ENCODE assay signal across 8 cellular contexts in the genomic region with DNA sequence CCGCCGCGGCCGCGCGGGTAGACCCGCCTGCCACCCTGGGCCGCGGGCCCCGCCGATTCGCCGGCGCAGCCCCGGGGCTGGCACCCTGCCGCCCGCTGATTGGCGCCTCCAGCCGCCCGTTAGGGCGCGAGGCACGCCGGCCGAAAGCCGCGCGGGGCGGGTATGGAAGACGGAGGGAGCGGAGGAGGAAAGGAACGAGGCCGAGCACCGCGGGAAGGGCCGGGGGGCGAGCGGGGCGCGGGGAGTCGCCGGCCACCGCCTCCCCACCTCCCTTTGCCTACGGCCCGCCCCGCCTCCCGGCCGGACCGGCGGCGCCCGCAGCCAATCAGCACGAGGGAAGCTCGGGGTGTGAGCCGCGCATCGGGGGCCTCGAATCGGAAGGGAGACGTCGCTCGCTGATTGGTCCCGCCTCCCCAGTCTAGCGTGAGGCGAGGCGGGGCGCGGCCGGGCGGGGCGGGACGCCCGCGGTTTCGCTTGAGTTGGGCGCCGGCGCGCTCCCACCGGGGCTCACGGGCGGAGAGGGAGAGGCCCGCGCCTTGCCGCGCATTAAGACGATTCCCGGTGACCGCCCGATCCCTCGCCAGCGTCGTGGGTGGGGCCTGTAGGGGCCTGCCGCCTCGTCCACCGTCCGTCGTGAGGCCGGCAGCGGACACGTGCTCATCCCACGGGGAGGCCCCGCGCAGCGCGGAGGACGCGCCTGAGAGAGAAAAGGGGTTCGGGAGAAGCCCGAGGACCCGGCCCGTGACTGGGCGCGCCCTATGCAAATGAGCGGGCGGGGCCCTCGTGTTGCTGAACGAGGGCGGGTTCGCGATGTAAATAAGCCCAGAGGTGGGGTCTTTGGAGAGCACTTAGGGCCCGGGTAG. TPM values are rescaled to one million over a fixed set of nuclear protein-coding genes. Genes with fewer than 3 reads are reported as not detected.
DNase-seq lines count a peak whose midpoint lies in the region; ATAC-seq and TF ChIP-seq lines count a peak whose summit lies in the region.

No MANE protein-coding gene starts in this region.

- no peaks in the 10 kb centered on the region for H3K27me3 Mint-ChIP-seq in T-cell

- H3K4me3 ChIP-seq in left ventricle myocardium inferior (peak overlapping the region; percentile 80), prostate gland (peak overlapping the region; percentile 86 to 95), urinary bladder (ENCODE audit: low read depth, low read length) (peak overlapping the region; percentile 92)

- no peaks in the 10 kb centered on the region for H3K27me3 ChIP-seq in left ventricle myocardium inferior (ENCODE audit: low read depth)
- no peaks in the 10 kb centered on the region for H3K27me3 ChIP-seq in prostate gland (replicated peaks; ENCODE audit: insufficient read depth)

- H3K4me1 Mint-ChIP-seq in T-cell = peaks cover 41 to 47% (median 43%) of the 10 kb centered on the region in 3 donors

- TF ChIP-seq POLR2A in prostate gland (IDR thresholded peaks at IDR 0.05) = peak; percentile 73

- H3K36me3 ChIP-seq in left ventricle myocardium inferior = no peaks in the 10 kb centered on the region
- H3K36me3 ChIP-seq in prostate gland = no peaks in the 10 kb centered on the region
- no peaks in the 10 kb centered on the region for H3K36me3 ChIP-seq in urinary bladder (ENCODE audit: insufficient read depth)

- H3K9me3 Mint-ChIP-seq in T-cell = no peaks in the 10 kb centered on the region

- H3K36me3 Mint-ChIP-seq in T-cell = peaks cover 3% of the 10 kb centered on the region

- 1% methylated on average over 44 of the region's 122 CpGs for WGBS in prostate gland
- WGBS in urinary bladder = under 1% methylated on average over 122 of the region's 122 CpGs

- CTCF ChIA-PET in T-cell (lab: Charles Lee) = interaction anchor here (0.6 to 0.7 kb wide), 2 partner anchors 22 to 29 kb away, joined by 3 to 8 read pairs; no protein-coding TSS in a partner anchor

- in situ Hi-C loops in GM13977 (cut with MboI; ENCODE audit: low pct_unique_long_range_greater_than_20kb, low sequenced_read_pairs, unreplicated experiment) = no loop called here

- intact Hi-C loops in left ventricle myocardium inferior (cut with micrococcal nuclease) = no loop called here
- intact Hi-C loops in prostate gland (cut with DNase I) = no loop called here

- TF ChIP-seq CTCF in GM13977 (IDR thresholded peaks at IDR 0.05; ENCODE audit: extremely low read depth, insufficient read depth, missing control alignments) (no peak), left ventricle myocardium inferior (IDR thresholded peaks at IDR 0.05; ENCODE audit: borderline replicate concordance) (no peak), prostate gland (IDR thresholded peaks at IDR 0.05) (no peak)

- DNase-seq in GM13977 (ENCODE audit: low spot score) = peak; percentile 95
- DNase-seq in NCI-H146 (lab: John Stamatoyannopoulos, UW) = peak; percentile 100
- DNase-seq in T-cell = peak; percentile 87 to 96 (median 92)
- peak; percentile 95 for DNase-seq in amniotic stem cell (lab: John Stamatoyannopoulos, UW)
- peak; percentile 97 for DNase-seq in left ventricle myocardium inferior
- DNase-seq in prostate gland (ENCODE audit: low spot score) = peak; percentile 97

- H3K4me1 ChIP-seq in left ventricle myocardium inferior = peaks cover 52% of the 10 kb centered on the region
- H3K4me1 ChIP-seq in prostate gland (replicated peaks) = no peaks in the 10 kb centered on the region
- H3K4me1 ChIP-seq in urinary bladder (ENCODE audit: insufficient read depth) = peaks cover 3% of the 10 kb centered on the region

- peak overlapping the region; percentile 82 to 96 for H3K27ac Mint-ChIP-seq in T-cell

- H3K9me3 ChIP-seq in left ventricle myocardium inferior (replicated peaks) (no peaks in the 10 kb centered on the region), prostate gland (no peaks in the 10 kb centered on the region)

- peak overlapping the region; percentile 99 for H3K27ac ChIP-seq in left ventricle myocardium inferior (replicated peaks)
- peak overlapping the region; percentile 96 to 97 for H3K27ac ChIP-seq in prostate gland
- peak overlapping the region; percentile 95 for H3K27ac ChIP-seq in urinary bladder (ENCODE audit: low read depth)

- ATAC-seq in HG02870 (IDR thresholded peaks at IDR 0.05; ENCODE audit: unreplicated experiment) (peak; percentile 83), T-cell (replicated peaks in 1 of 4) (peak; percentile 83 to 85 (median 84))

- POLR2A ChIA-PET in T-cell (lab: Charles Lee) = interaction anchor here in 1 of 2 donors (0.6 to 0.7 kb wide), 3 partner anchors 24 to 1469 kb away, joined by 3 to 5 read pairs (median 4); no protein-coding TSS in a partner anchor

- peak overlapping the region; percentile 75 to 83 (median 77) for H3K4me3 Mint-ChIP-seq in T-cell

RNA-seq across cellular contexts. Expression of a gene that starts 0.6 kb away (rescaled TPM):
- total RNA-seq in T-cell = 100 to 1,000 TPM; 110 to 129 (median 115) TPM
- total RNA-seq in left ventricle myocardium inferior = 80.9 TPM
- 10 to 100 TPM; 54.3 to 96.8 TPM for total RNA-seq in prostate gland
- total RNA-seq in urinary bladder = 96.9 TPM
- polyA plus RNA-seq in urinary bladder = 60.1 TPM

Comparison
In these comparisons a context has a peak if more than half of its experiments do, and no peak if none do; other contexts are left out.
1. Peak in every context shown above with its lines: DNase-seq, ATAC-seq, H3K4me3 ChIP-seq and H3K27ac ChIP-seq.